ENCODE assay signal across 9 cellular contexts in genomic region chr17:81925860-81926450, GRCh38. TPM values are rescaled to one million over a fixed set of nuclear protein-coding genes. Genes with fewer than 3 reads are reported as not detected.
DNase-seq lines count a peak whose midpoint lies in the region; ATAC-seq and TF ChIP-seq lines count a peak whose summit lies in the region.
"Had no signal": no experiment of that assay in that cellular context is flagged by ENCODE, and none has a peak within 500 bp of the region (broad histone marks: within the 10 kb centered on the region; RNA-seq: fewer than 3 reads in every experiment).

No MANE protein-coding gene starts in this region.

- no peak for DNase-seq in GM06990 (ENCODE audit: extremely low read depth, insufficient read length)
- DNase-seq in SK-N-MC (ENCODE audit: low read depth, low spot score), result no peak
- no peak for DNase-seq in esophagus squamous epithelium (lab: John Stamatoyannopoulos, UW)
- no peak for DNase-seq in prostate gland (ENCODE audit: low spot score)
- no peak for DNase-seq in germinal center (ENCODE audit: low spot score)
- no peak for DNase-seq in DMS153 treated with DMSO at 0.1 percent for 48 hours (lab: John Stamatoyannopoulos, UW; ENCODE audit: unreplicated experiment)
- no peak for DNase-seq in activated CD4-positive, alpha-beta T cell treated with anti-CD3 and anti-CD28 coated beads, Interleukin-2, amount 50 U/mL, for 1 hour

- no peaks in the 10 kb centered on the region for H3K27me3 ChIP-seq in GM06990 (replicated peaks; ENCODE audit: control insufficient read depth, insufficient read depth, low read length)
- peaks cover 0 to 10% (median 0%) of the 10 kb centered on the region in 4 donors for H3K27me3 ChIP-seq in esophagus squamous epithelium
- H3K27me3 ChIP-seq in prostate gland (replicated peaks; ENCODE audit: insufficient read depth), result no peaks in the 10 kb centered on the region

- H3K36me3 ChIP-seq in GM06990 (ENCODE audit: control insufficient read depth, insufficient read depth, low read length), result peaks cover 7% of the 10 kb centered on the region
- peaks cover 9% of the 10 kb centered on the region; the same call in 1 of the 2 replicates for H3K36me3 ChIP-seq in SK-N-MC (ENCODE audit: insufficient read depth, low read length)
- peaks cover 10 to 21% (median 11%) of the 10 kb centered on the region in 3 donors for H3K36me3 ChIP-seq in esophagus squamous epithelium
- no peaks in the 10 kb centered on the region for H3K36me3 ChIP-seq in prostate gland

- ATAC-seq in HG03135 (IDR thresholded peaks at IDR 0.05; ENCODE audit: unreplicated experiment), result no peak

- H3K9me3 ChIP-seq in SK-N-MC (ENCODE audit: low read depth, low read length), result no peaks in the 10 kb centered on the region
- no peaks in the 10 kb centered on the region for H3K9me3 ChIP-seq in esophagus squamous epithelium
- no peaks in the 10 kb centered on the region for H3K9me3 ChIP-seq in prostate gland

- 37 to 39% methylated on average over 5 to 6 of the region's 10 CpGs for WGBS in esophagus squamous epithelium, 2 donors
- 61% methylated on average over 10 of the region's 10 CpGs for WGBS in prostate gland

- peaks cover 51 to 79% (median 53%) of the 10 kb centered on the region in 3 donors for H3K4me1 ChIP-seq in esophagus squamous epithelium
- peaks cover 22% of the 10 kb centered on the region for H3K4me1 ChIP-seq in prostate gland (replicated peaks)

- peak overlapping the region; percentile 82; the same call in 1 of the 2 replicates for H3K27ac ChIP-seq in SK-N-MC
- H3K27ac ChIP-seq in esophagus squamous epithelium, result peak overlapping the region; percentile 96 to 99 (median 99)
- peak overlapping the region; percentile 83 to 85 for H3K27ac ChIP-seq in prostate gland

- peak overlapping the region; percentile 69 for H3K4me3 ChIP-seq in GM06990 (replicated peaks; ENCODE audit: low read depth, low read length)
- H3K4me3 ChIP-seq in SK-N-MC, result peak overlapping the region; percentile 90
- H3K4me3 ChIP-seq in esophagus squamous epithelium, result peak overlapping the region; percentile 79 to 99 (median 97)
- H3K4me3 ChIP-seq in prostate gland, result peak overlapping the region; percentile 89 to 98

- peak overlapping the region; percentile 88 for H3K9ac ChIP-seq in SK-N-MC (ENCODE audit: insufficient read length)

- intact Hi-C loops in esophagus squamous epithelium (cut with DNase I), result no loop called here
- intact Hi-C loops in prostate gland (cut with DNase I), result no loop called here

- TF ChIP-seq POLR2A in esophagus squamous epithelium (IDR thresholded peaks at IDR 0.05) (no peak), prostate gland (IDR thresholded peaks at IDR 0.05) (no peak)

- TF ChIP-seq CTCF in GM06990 (IDR thresholded peaks at IDR 0.05; ENCODE audit: insufficient read depth, low read length, poor library complexity, severe bottlenecking), result no peak
- no peak for TF ChIP-seq CTCF in esophagus squamous epithelium (IDR thresholded peaks at IDR 0.05)
- TF ChIP-seq CTCF in prostate gland (IDR thresholded peaks at IDR 0.05), result no peak

RNA-seq across cellular contexts. Expression of gene MAFG, which starts 1.6 kb away (rescaled TPM):
- total RNA-seq in esophagus squamous epithelium (10 to 100 TPM in 3 of 4 donors, 1 to 10 TPM in 1; 10.0 to 26.6 (median 23.5) TPM), prostate gland (10 to 100 TPM; 11.3 to 27.7 TPM)

RNA-seq across cellular contexts. Expression of gene SIRT7, which starts 8.0 kb away (rescaled TPM):
- total RNA-seq in esophagus squamous epithelium, result 10 to 100 TPM; 52.6 to 81.0 (median 60.7) TPM
- total RNA-seq in prostate gland, result 10 to 100 TPM; 22.4 to 39.9 TPM

RNA-seq across cellular contexts. Expression of gene PYCR1, which starts 11.1 kb away (rescaled TPM):
- 10 to 100 TPM; 14.0 to 24.3 (median 17.4) TPM for total RNA-seq in esophagus squamous epithelium
- 10 to 100 TPM; 35.0 to 91.2 TPM for total RNA-seq in prostate gland

RNA-seq across cellular contexts. Expression of gene PCYT2, which starts 14.8 kb away (rescaled TPM):
- total RNA-seq in esophagus squamous epithelium, result 10 to 100 TPM; 18.6 to 38.5 (median 34.6) TPM
- 10 to 100 TPM; 51.4 to 69.2 TPM for total RNA-seq in prostate gland

RNA-seq across cellular contexts. Expression of gene MYADML2, which starts 21.1 kb away (rescaled TPM):
- total RNA-seq in esophagus squamous epithelium (not detected), prostate gland (under 1 TPM in 1 of 2 donors, not detected in 1; 0.14 TPM)
- total RNA-seq: activated CD8-positive, alpha-beta memory T cell treated with anti-CD3 and anti-CD28 coated beads for 36 hours had no signal
